ENCODE assay signal across 8 cellular contexts in the genomic region with DNA sequence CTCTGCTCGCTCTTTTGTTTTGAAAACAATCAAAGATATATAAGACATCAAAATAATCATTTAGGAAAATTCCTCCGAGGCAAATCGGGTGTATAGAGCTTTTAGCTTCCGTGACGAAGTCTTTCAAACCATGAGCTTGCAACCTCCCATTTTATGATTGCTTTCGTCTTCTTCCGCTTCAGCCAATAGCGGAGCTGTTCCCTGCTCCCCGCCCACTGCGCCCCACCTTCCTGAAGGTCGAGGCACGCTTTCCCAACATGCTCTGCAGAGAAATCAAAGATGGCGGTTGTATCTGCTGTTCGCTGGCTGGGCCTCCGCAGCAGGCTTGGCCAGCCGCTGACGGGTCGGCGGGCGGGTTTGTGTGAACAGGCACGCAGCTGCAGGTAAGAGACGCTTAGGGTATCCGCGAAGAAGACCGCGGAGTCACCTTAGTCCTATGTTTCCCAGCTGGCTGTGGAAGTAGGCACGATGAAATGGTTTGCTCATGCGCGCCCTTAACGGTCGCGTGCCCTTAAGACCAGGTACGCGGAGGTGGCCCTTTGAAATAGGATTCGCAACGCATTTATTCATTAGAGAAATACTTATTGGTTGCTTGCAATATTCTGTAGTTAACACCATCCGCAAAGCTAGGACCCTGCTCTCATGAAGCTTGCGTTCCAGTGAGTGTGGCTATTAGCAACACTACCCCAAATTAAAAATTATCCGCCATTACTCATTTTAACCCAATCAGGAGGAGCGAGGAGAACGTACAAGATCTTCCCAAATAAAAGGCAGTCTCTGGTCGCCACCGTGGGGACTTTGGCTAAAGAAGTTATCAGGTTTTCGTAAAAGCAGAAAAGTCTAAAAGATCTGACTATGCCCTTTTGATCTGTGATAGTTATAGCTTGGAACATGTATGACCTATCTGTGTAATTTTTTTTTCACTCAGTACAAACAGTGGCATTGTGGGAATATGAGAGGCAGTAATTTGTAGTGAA. TPM values are rescaled to one million over a fixed set of nuclear protein-coding genes. Genes with fewer than 3 reads are reported as not detected.
DNase-seq lines count a peak whose midpoint lies in the region; ATAC-seq and TF ChIP-seq lines count a peak whose summit lies in the region.

A gene (plus strand): TSS at position 267 of the 977 bp plus-strand sequence. CDS start 13 bp downstream, at position 280.

- H3K9me3 Mint-ChIP-seq in effector memory CD8-positive, alpha-beta T cell = no peaks in the 10 kb centered on the region

- H3K27ac Mint-ChIP-seq in effector memory CD8-positive, alpha-beta T cell = peak within 1 kb of the TSS; percentile 98 to 99

- peak within 1 kb of the TSS; percentile 90 to 96 for H3K4me3 Mint-ChIP-seq in effector memory CD8-positive, alpha-beta T cell

- peak; percentile 91 for ATAC-seq in effector memory CD8-positive, alpha-beta T cell (replicated peaks)

- no peak for TF ChIP-seq CTCF in GM20000 (IDR thresholded peaks at IDR 0.05; ENCODE audit: extremely low read depth, missing control alignments)

- DNase-seq in CMK (ENCODE audit: low read depth) (peak; percentile 86), GM20000 (ENCODE audit: low spot score) (peak; percentile 84), HT1080 (ENCODE audit: low read depth) (peak; percentile 91), NOMO-1 treated with DMSO at 0.1 percent for 48 hours (lab: John Stamatoyannopoulos, UW; ENCODE audit: unreplicated experiment) (peak; percentile 97), medulla oblongata (ENCODE audit: extremely low spot score) (peak; percentile 97)
- peak; percentile 86 to 93 for DNase-seq in activated CD8-positive, alpha-beta memory T cell treated with anti-CD3 and anti-CD28 coated beads for 4 hours (ENCODE audit: low read depth in 2 of 2)
- DNase-seq in effector memory CD8-positive, alpha-beta T cell = peak; percentile 88 to 92 (median 89)
- peak; percentile 91 for DNase-seq in stimulated activated CD8-positive, alpha-beta memory T cell treated with anti-CD3 and anti-CD28 coated beads, Interleukin-12 subunit alpha, Interleukin-12 subunit beta, amount 100 ng/mL, for 24 hours (ENCODE audit: extremely low read depth)

- H3K4me1 Mint-ChIP-seq in effector memory CD8-positive, alpha-beta T cell (ENCODE audit: low read depth in 2 of 2) = peaks cover 45 to 59% of the 10 kb centered on the region in 2 donors

- H3K36me3 Mint-ChIP-seq in effector memory CD8-positive, alpha-beta T cell (ENCODE audit: insufficient read depth) = peaks cover 51% of the 10 kb centered on the region

- H3K27me3 Mint-ChIP-seq in effector memory CD8-positive, alpha-beta T cell = no peaks in the 10 kb centered on the region

RNA-seq across cellular contexts. Expression of the gene that starts here (rescaled TPM):
- 81.9 and 84.8 TPM in 2 replicates for total RNA-seq in HT1080 (2014; rRNA removed; shearing (Covaris generic))
- polyA plus RNA-seq in HT1080 (2015; cell fraction: cytosol; rRNA removed) = 26.4 and 32.2 TPM in 2 replicates
- 259 and 286 TPM in 2 replicates for polyA plus RNA-seq in HT1080 (2015; cell fraction: nucleus; rRNA removed)

Comparison
In these comparisons a context has a peak if more than half of its experiments do, and no peak if none do; other contexts are left out.
1. Peak in every context shown above with its lines: DNase-seq and ATAC-seq.